ENCODE assay signal across 28 cellular contexts in the genomic region with DNA sequence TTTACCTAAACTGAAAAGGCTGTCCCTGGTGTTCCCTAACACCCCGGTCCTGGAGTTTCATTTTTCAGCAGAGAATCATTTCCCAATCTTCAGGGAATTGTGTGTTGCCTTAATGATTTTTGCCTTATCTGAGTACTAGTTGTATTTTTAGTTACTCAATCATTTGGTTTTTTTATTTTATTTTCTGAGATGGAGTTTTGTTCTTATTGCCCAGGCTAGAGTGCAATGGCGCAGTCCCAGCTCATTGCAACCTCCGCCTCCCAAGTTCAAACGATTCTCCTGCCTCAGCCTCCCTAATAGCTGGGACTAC. TPM values are rescaled to one million over a fixed set of nuclear protein-coding genes. Genes with fewer than 3 reads are reported as not detected.
DNase-seq lines count a peak whose midpoint lies in the region; ATAC-seq, FAIRE-seq and TF ChIP-seq lines count a peak whose summit lies in the region.
"Had no signal": no experiment of that assay in that cellular context is flagged by ENCODE, and none has a peak within 500 bp of the region (broad histone marks: within the 10 kb centered on the region; RNA-seq: fewer than 3 reads in every experiment).

No MANE protein-coding gene starts in this region.

- H3K4me1 ChIP-seq in osteoblast (ENCODE audit: insufficient read depth, low read length): peaks cover 35% of the 10 kb centered on the region

- no peak overlapping the region for H2AFZ ChIP-seq in osteoblast (ENCODE audit: low read length)

- no peaks in the 10 kb centered on the region for H3K9me3 ChIP-seq in osteoblast (ENCODE audit: low read depth, low read length)
- H3K9me3 ChIP-seq: adrenal gland, gastroesophageal sphincter, SK-N-SH, stomach had no signal

- H3K36me3 Mint-ChIP-seq in CD14-positive monocyte (peaks cover 40 to 57% of the 10 kb centered on the region in 2 donors), activated B cell treated with CpG ODN at 0.5 μM for 24 hours (ENCODE audit: low read depth) (peaks cover 34% of the 10 kb centered on the region)

- H3K27me3 Mint-ChIP-seq in CD14-positive monocyte (ENCODE audit: low read depth in 3 of 3): no peaks in the 10 kb centered on the region
- no peaks in the 10 kb centered on the region for H3K27me3 Mint-ChIP-seq in activated B cell treated with CpG ODN at 0.5 μM for 24 hours
- H3K27me3 Mint-ChIP-seq: activated T-cell treated with anti-CD3 and anti-CD28 coated beads, Interleukin-2, amount 50 U/mL, for 24 hours; CD4-positive, alpha-beta memory T cell had no signal

- POLR2A ChIA-PET in activated B cell treated with CpG ODN at 0.5 μM for 24 hours (lab: Charles Lee): interaction anchor here (0.6 to 2.8 kb wide), 2 partner anchors 16 to 961 kb away, joined by 5 to 13 read pairs; a partner anchor contains a TSS

- H3K27ac Mint-ChIP-seq in CD14-positive monocyte (peak overlapping the region in 6 of 7 donors; percentile 20 to 83 (median 48)), activated B cell treated with CpG ODN at 0.5 μM for 24 hours (peak overlapping the region; percentile 32)

- CTCF ChIA-PET in activated B cell treated with CpG ODN at 0.5 μM for 24 hours (lab: Charles Lee): no interaction called here

- peak overlapping the region; percentile 21 for H3K4me2 ChIP-seq in osteoblast (ENCODE audit: insufficient read depth, low read length)

- DNase-seq in CD14-positive monocyte (ENCODE audit: low spot score) (no peak), activated B cell treated with CpG ODN at 0.5 μM for 24 hours (no peak), osteoblast (ENCODE audit: insufficient read length, low spot score, missing footprints) (no peak), frontal cortex (ENCODE audit: low spot score in 2 of 2) (no peak), NCI-H524 treated with DMSO at 0.1 percent for 48 hours (lab: John Stamatoyannopoulos, UW) (no peak)
- DNase-seq: activated CD4-positive, alpha-beta T cell treated with anti-CD3 and anti-CD28 coated beads for 4 hours; activated gamma-delta T cell treated with Interleukin-2 at 50 U/mL for 16 hours; activated T-cell treated with anti-CD3 and anti-CD28 coated beads, Interleukin-2, amount 50 U/mL, for 24 hours; adrenal gland; CD4-positive, alpha-beta memory T cell; effector memory CD4-positive, alpha-beta T cell; hippocampal formation; immature natural killer cell; NCI-H1048; NCI-H187; NCI-H526 treated with DMSO at 0.1 percent for 48 hours; posterior cingulate gyrus; RPMI8226; SK-N-SH; stomach; trophoblast cell had no signal

- no peak for FAIRE-seq in frontal cortex (lab: Jason Lieb, UNC)
- FAIRE-seq: GM19239 had no signal

- TF ChIP-seq CTCF in CD14-positive monocyte (IDR thresholded peaks at IDR 0.05) (no peak), activated B cell treated with CpG ODN at 0.5 μM for 24 hours (IDR thresholded peaks at IDR 0.05) (no peak), osteoblast (IDR thresholded peaks at IDR 0.05; ENCODE audit: extremely low read depth, low read depth, low read length) (no peak)

- H4K20me1 ChIP-seq in osteoblast (ENCODE audit: insufficient read depth, low read length): peaks cover 11% of the 10 kb centered on the region

- peak overlapping the region; percentile 57 for H3K27ac ChIP-seq in osteoblast (ENCODE audit: low read depth, low read length)
- H3K27ac ChIP-seq: adrenal gland, HL-60, stomach had no signal

- H3K9me3 Mint-ChIP-seq in CD14-positive monocyte (no peaks in the 10 kb centered on the region), activated B cell treated with CpG ODN at 0.5 μM for 24 hours (no peaks in the 10 kb centered on the region)
- H3K9me3 Mint-ChIP-seq: activated T-cell treated with anti-CD3 and anti-CD28 coated beads, Interleukin-2, amount 50 U/mL, for 24 hours; CD4-positive, alpha-beta memory T cell; immature natural killer cell; nephron had no signal

- no peak overlapping the region for H3K4me3 ChIP-seq in osteoblast (ENCODE audit: insufficient read depth, low read length)
- H3K4me3 ChIP-seq: adrenal gland, gastroesophageal sphincter, stomach had no signal

- ATAC-seq in activated B cell treated with CpG ODN at 0.5 μM for 24 hours (ENCODE audit: low read depth) (no peak), GM21576 (IDR thresholded peaks at IDR 0.05; ENCODE audit: unreplicated experiment) (no peak)
- ATAC-seq: esophagus mucosa, HCT116 had no signal

- H3K4me3 Mint-ChIP-seq in CD14-positive monocyte: no peak overlapping the region
- peak overlapping the region; percentile 2 for H3K4me3 Mint-ChIP-seq in activated B cell treated with CpG ODN at 0.5 μM for 24 hours
- H3K4me3 Mint-ChIP-seq: activated T-cell treated with anti-CD3 and anti-CD28 coated beads, Interleukin-2, amount 50 U/mL, for 24 hours; CD4-positive, alpha-beta memory T cell; immature natural killer cell; nephron had no signal

- intact Hi-C loops in CD14-positive monocyte (cut with micrococcal nuclease): no loop called here
- intact Hi-C loops in activated B cell treated with CpG ODN at 0.5 μM for 24 hours (cut with micrococcal nuclease): no loop called here

- H3K4me1 Mint-ChIP-seq in CD14-positive monocyte: peaks cover 22% of the 10 kb centered on the region
- H3K4me1 Mint-ChIP-seq in activated B cell treated with CpG ODN at 0.5 μM for 24 hours: peaks cover 24% of the 10 kb centered on the region
- H3K4me1 Mint-ChIP-seq: immature natural killer cell had no signal

- no peaks in the 10 kb centered on the region for H3K27me3 ChIP-seq in osteoblast (ENCODE audit: insufficient read depth, low read length)
- H3K27me3 ChIP-seq: adrenal gland, gastroesophageal sphincter, stomach had no signal

- H3K79me2 ChIP-seq in osteoblast (ENCODE audit: insufficient read depth, low read length): peaks cover 20% of the 10 kb centered on the region

- peaks cover 26% of the 10 kb centered on the region for H3K36me3 ChIP-seq in osteoblast (ENCODE audit: insufficient read depth, low read length)

RNA-seq across cellular contexts. Expression of a gene that starts 7.9 kb away (rescaled TPM):
- 10 to 100 TPM; 26.9 to 37.0 TPM for polyA plus RNA-seq in CD14-positive monocyte
- 59.0 and 65.3 TPM in 2 replicates for total RNA-seq in activated B cell treated with CpG ODN at 0.5 μM for 24 hours
- 35.8 and 43.3 TPM in 2 replicates for total RNA-seq in osteoblast
- 19.2 TPM for total RNA-seq in frontal cortex

RNA-seq across cellular contexts. Expression of a gene that starts 8.0 kb away (rescaled TPM):
- polyA plus RNA-seq in CD14-positive monocyte: not detected
- total RNA-seq in activated B cell treated with CpG ODN at 0.5 μM for 24 hours (0.22 and 0.31 TPM in 2 replicates), osteoblast (0.88 and 1.1 TPM in 2 replicates), frontal cortex (1.2 TPM)
- total RNA-seq: CD4-positive, alpha-beta memory T cell had no signal
- polyA plus RNA-seq: immature natural killer cell had no signal

RNA-seq across cellular contexts. Expression of a gene that starts 15.6 kb away (rescaled TPM):
- 10 to 100 TPM; 42.6 to 46.7 TPM for polyA plus RNA-seq in CD14-positive monocyte
- total RNA-seq in activated B cell treated with CpG ODN at 0.5 μM for 24 hours (147 and 160 TPM in 2 replicates), osteoblast (22.4 and 25.3 TPM in 2 replicates), frontal cortex (24.1 TPM)

RNA-seq across cellular contexts. Expression of a gene that starts 32.5 kb away (rescaled TPM):
- 1 to 10 TPM; 1.5 to 2.3 TPM for polyA plus RNA-seq in CD14-positive monocyte
- 2.0 and 3.6 TPM in 2 replicates for total RNA-seq in activated B cell treated with CpG ODN at 0.5 μM for 24 hours
- 41.3 and 45.6 TPM in 2 replicates for total RNA-seq in osteoblast
- total RNA-seq in frontal cortex: 34.6 TPM

RNA-seq across cellular contexts. Expression of a gene that starts 37.6 kb away (rescaled TPM):
- 100 to 1,000 TPM; 153 TPM for polyA plus RNA-seq in CD14-positive monocyte
- total RNA-seq in activated B cell treated with CpG ODN at 0.5 μM for 24 hours: 197 and 202 TPM in 2 replicates
- 80.4 and 84.0 TPM in 2 replicates for total RNA-seq in osteoblast
- total RNA-seq in frontal cortex: 137 TPM
